Comparison of ENCODE assay signal across 8 cellular contexts in the genomic region with DNA sequence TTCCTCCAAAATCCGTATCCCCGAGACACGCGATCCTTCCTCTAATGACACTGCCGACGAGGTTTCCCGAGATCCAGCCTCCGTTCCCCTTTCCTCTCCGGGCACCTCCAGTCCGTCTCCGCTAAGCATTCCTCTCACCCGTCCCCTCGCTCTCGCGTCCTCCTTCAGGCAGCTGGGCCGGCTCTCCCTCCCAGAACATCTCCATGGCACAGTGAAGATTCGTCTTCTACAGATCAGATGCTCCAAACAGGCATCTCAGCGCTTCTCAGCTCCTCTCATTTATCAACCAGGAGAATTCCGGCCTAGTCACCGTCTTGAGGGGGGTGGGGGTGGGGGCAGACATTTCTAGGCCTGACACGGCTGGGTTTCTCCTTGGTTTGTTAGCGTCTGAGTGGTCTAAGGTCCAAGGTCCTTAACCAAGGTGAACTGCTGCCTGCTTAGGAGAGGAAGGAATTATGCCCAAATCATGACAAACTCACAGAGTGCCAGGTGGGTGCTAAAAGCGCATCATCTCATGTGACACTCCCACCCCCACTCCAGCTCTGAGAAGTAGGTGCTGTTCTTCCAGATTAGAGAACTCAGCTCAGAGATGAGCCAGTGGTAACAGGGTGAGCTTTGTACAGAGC. TPM values are rescaled to one million over a fixed set of nuclear protein-coding genes. Genes with fewer than 3 reads are reported as not detected.
A peak's percentile ranks its signal among the peaks of the same experiment; 100 is the strongest.
DNase-seq lines count a peak whose midpoint lies in the region; ATAC-seq, FAIRE-seq and TF ChIP-seq lines count a peak whose summit lies in the region.

A gene (minus strand): TSS at position 457 of the 626 bp plus-strand sequence. CDS start 7,976 bp downstream, outside the sequence.

- H3K4me1 Mint-ChIP-seq in H9, result peaks cover 37 to 39% of the 10 kb centered on the region in 2 experiments
- peaks cover 12% of the 10 kb centered on the region for H3K4me1 Mint-ChIP-seq in activated T-helper 1 cell treated with anti-CD3 and anti-CD28 coated beads, Interleukin-12 subunit alpha, Interleukin-12 subunit beta, Interleukin-2, Interleukin-4 antibody, amounts not matched to agents 30 ng/mL and 10 ng/mL and 1 ng/mL, durations not matched to agents 14 hours and 24 hours and 36 hours (ENCODE audit: low read depth)

- H3K23me2 ChIP-seq in H9 (ENCODE audit: insufficient read length, low read depth, low read length, poor library complexity, severe bottlenecking), result peaks cover 13% of the 10 kb centered on the region

- no peak within 1 kb of the TSS for H4K91ac ChIP-seq in H9 (ENCODE audit: insufficient read length, low read depth, low read length)

- no peaks in the 10 kb centered on the region for H3K79me1 ChIP-seq in H9 (ENCODE audit: insufficient read depth, low read depth, low read length, poor library complexity, severe bottlenecking)

- H3K27me3 ChIP-seq in H9 (ENCODE audit: insufficient read depth, low read length), result peaks cover 6% of the 10 kb centered on the region; the same call in 1 of the 2 replicates

- no peaks in the 10 kb centered on the region for H3K79me2 ChIP-seq in H9 (ENCODE audit: insufficient read depth, low read length)

- H3K27ac ChIP-seq in H9 (ENCODE audit: insufficient read length, low read depth, low read length), result no peak within 1 kb of the TSS

- CTCF ChIA-PET in AG04449 (lab: Yijun Ruan, JAX), result interaction anchor here (1.3 to 1.7 kb wide), 2 partner anchors 10 to 33 kb away, joined by 3 to 5 read pairs; no protein-coding TSS in a partner anchor

- H3K56ac ChIP-seq in H9 (ENCODE audit: insufficient read length, low read depth, low read length), result no peak within 1 kb of the TSS

- peak within 1 kb of the TSS; percentile 41 for H3K18ac ChIP-seq in H9 (ENCODE audit: insufficient read length, low read depth, low read length)

- peak within 1 kb of the TSS; percentile 87 for H3K4me2 ChIP-seq in H9 (ENCODE audit: insufficient read depth, insufficient read length, low read length)

- no peak within 1 kb of the TSS for H2AK5ac ChIP-seq in H9 (ENCODE audit: insufficient read length, low read length)

- H4K8ac ChIP-seq in H9 (replicated peaks; ENCODE audit: insufficient read length, low read depth, low read length), result no peak within 1 kb of the TSS

- WGBS in H9 (ENCODE audit: extremely low coverage, insufficient read length, low lambda C conversion rate), result no CpG with 5 or more reads among the region's 23 CpGs

- H3K4ac ChIP-seq in H9 (ENCODE audit: low read depth, low read length), result no peak within 1 kb of the TSS

- no peak within 1 kb of the TSS for H2BK12ac ChIP-seq in H9 (ENCODE audit: insufficient read length, low read depth, low read length)

- FAIRE-seq in HTR-8/SVneo (lab: Jason Lieb, UNC), result no peak

- peak within 1 kb of the TSS; percentile 27; the same call in 1 of the 2 replicates for H3K14ac ChIP-seq in H9 (ENCODE audit: insufficient read depth, low read length)

- H3K9ac ChIP-seq in H9 (ENCODE audit: extremely low read depth, insufficient read length, low read length), result no peak within 1 kb of the TSS

- H3T11ph ChIP-seq in H9 (ENCODE audit: low read length), result no peak within 1 kb of the TSS

- no peak within 1 kb of the TSS for H2BK15ac ChIP-seq in H9 (ENCODE audit: low read depth, low read length)

- no peak within 1 kb of the TSS for H2BK20ac ChIP-seq in H9 (ENCODE audit: low read depth, low read length, poor library complexity, severe bottlenecking)

- H3K27ac Mint-ChIP-seq in H9, result peak within 1 kb of the TSS in 2 of 3 experiments; percentile 51 to 73; a peak in 4 of 7 replicates
- peak within 1 kb of the TSS; percentile 32 for H3K27ac Mint-ChIP-seq in activated T-helper 1 cell treated with anti-CD3 and anti-CD28 coated beads, Interleukin-12 subunit alpha, Interleukin-12 subunit beta, Interleukin-2, Interleukin-4 antibody, amounts not matched to agents 30 ng/mL and 10 ng/mL and 1 ng/mL, durations not matched to agents 14 hours and 24 hours and 36 hours

- no peak for TF ChIP-seq CTCF in AG04449 (IDR thresholded peaks at IDR 0.05; ENCODE audit: insufficient read depth, low read length, missing control alignments)
- no peak for TF ChIP-seq CTCF in H9 (conservative IDR thresholded peaks at IDR 0.05)

- peak within 1 kb of the TSS; percentile 79 to 87 for H3K4me3 Mint-ChIP-seq in H9
- peak within 1 kb of the TSS; percentile 79 for H3K4me3 Mint-ChIP-seq in activated T-helper 1 cell treated with anti-CD3 and anti-CD28 coated beads, Interleukin-12 subunit alpha, Interleukin-12 subunit beta, Interleukin-2, Interleukin-4 antibody, amounts not matched to agents 30 ng/mL and 10 ng/mL and 1 ng/mL, durations not matched to agents 14 hours and 24 hours and 36 hours

- H3K9me3 Mint-ChIP-seq in H9, result no peaks in the 10 kb centered on the region
- no peaks in the 10 kb centered on the region for H3K9me3 Mint-ChIP-seq in activated T-helper 1 cell treated with anti-CD3 and anti-CD28 coated beads, Interleukin-12 subunit alpha, Interleukin-12 subunit beta, Interleukin-2, Interleukin-4 antibody, amounts not matched to agents 30 ng/mL and 10 ng/mL and 1 ng/mL, durations not matched to agents 14 hours and 24 hours and 36 hours

- POLR2A ChIA-PET in AG04449 (lab: Yijun Ruan, JAX), result interaction anchor here (0.6 to 0.7 kb wide), 2 partner anchors 69 to 359 kb away, joined by 3 read pairs; no protein-coding TSS in a partner anchor

- H2AFZ ChIP-seq in H9 (ENCODE audit: low read length), result no peak within 1 kb of the TSS

- no peak within 1 kb of the TSS for H3K23ac ChIP-seq in H9 (ENCODE audit: insufficient read length, low read depth, low read length)

- no peak within 1 kb of the TSS for H4K5ac ChIP-seq in H9 (ENCODE audit: insufficient read length, low read depth, low read length)

- no peak within 1 kb of the TSS for H2BK5ac ChIP-seq in H9 (ENCODE audit: insufficient read length, low read length)

- peaks cover 3% of the 10 kb centered on the region; the same call in 1 of the 2 replicates for H3K4me1 ChIP-seq in H9 (ENCODE audit: insufficient read depth, low read length)

- no peaks in the 10 kb centered on the region for H4K20me1 ChIP-seq in H9 (ENCODE audit: control insufficient read depth, insufficient read depth, insufficient read length)

- DNase-seq in AG04449 (ENCODE audit: low read depth, low spot score), result no peak
- peak; percentile 61 for DNase-seq in H9
- DNase-seq in activated T-helper 1 cell treated with anti-CD3 and anti-CD28 coated beads, Interleukin-12 subunit alpha, Interleukin-12 subunit beta, Interleukin-2, Interleukin-4 antibody, amounts not matched to agents 30 ng/mL and 10 ng/mL and 1 ng/mL, durations not matched to agents 14 hours and 24 hours and 36 hours (ENCODE audit: low spot score), result no peak
- peak; percentile 37 for DNase-seq in hepatic stellate cell (ENCODE audit: low spot score)
- peak; percentile 82 for DNase-seq in retina
- no peak for DNase-seq in activated CD4-positive, alpha-beta T cell treated with anti-CD3 and anti-CD28 coated beads, Interleukin-2, amount 50 U/mL, for 48 hours
- no peak for DNase-seq in HTR-8/SVneo (ENCODE audit: insufficient read length, low spot score)

- H2BK120ac ChIP-seq in H9 (ENCODE audit: low read depth, low read length, poor library complexity, severe bottlenecking), result no peak within 1 kb of the TSS

- H3K36me3 Mint-ChIP-seq in H9 (ENCODE audit: insufficient read depth in 1 of 3, low read depth in 3 of 3), result peaks cover 3 to 16% (median 16%) of the 10 kb centered on the region in 3 experiments; a peak in 6 of 7 replicates
- peaks cover 3% of the 10 kb centered on the region for H3K36me3 Mint-ChIP-seq in activated T-helper 1 cell treated with anti-CD3 and anti-CD28 coated beads, Interleukin-12 subunit alpha, Interleukin-12 subunit beta, Interleukin-2, Interleukin-4 antibody, amounts not matched to agents 30 ng/mL and 10 ng/mL and 1 ng/mL, durations not matched to agents 14 hours and 24 hours and 36 hours (ENCODE audit: low read depth)

- peaks cover 60% of the 10 kb centered on the region for H3K27me3 Mint-ChIP-seq in H9 (ENCODE audit: low read depth)
- H3K27me3 Mint-ChIP-seq in activated T-helper 1 cell treated with anti-CD3 and anti-CD28 coated beads, Interleukin-12 subunit alpha, Interleukin-12 subunit beta, Interleukin-2, Interleukin-4 antibody, amounts not matched to agents 30 ng/mL and 10 ng/mL and 1 ng/mL, durations not matched to agents 14 hours and 24 hours and 36 hours (ENCODE audit: insufficient read depth), result peaks cover 61% of the 10 kb centered on the region

- intact Hi-C loops in activated T-helper 1 cell treated with anti-CD3 and anti-CD28 coated beads, Interleukin-12 subunit alpha, Interleukin-12 subunit beta, Interleukin-2, Interleukin-4 antibody, amounts not matched to agents 30 ng/mL and 10 ng/mL and 1 ng/mL, durations not matched to agents 14 hours and 24 hours and 36 hours (cut with micrococcal nuclease), result no loop called here

- no peak for ATAC-seq in HG03432 (IDR thresholded peaks at IDR 0.05; ENCODE audit: unreplicated experiment)

- H3K9me3 ChIP-seq in H9 (ENCODE audit: control insufficient read depth, low read depth, low read length), result no peaks in the 10 kb centered on the region

- peak within 1 kb of the TSS; percentile 32 for H3K4me3 ChIP-seq in AG04449 (ENCODE audit: low read depth, low read length)

RNA-seq across cellular contexts. Expression of the gene that starts here (rescaled TPM):
- 80.4 and 84.8 TPM in 2 replicates for total RNA-seq in H9 (2021)
- total RNA-seq in activated T-helper 1 cell treated with anti-CD3 and anti-CD28 coated beads, Interleukin-12 subunit alpha, Interleukin-12 subunit beta, Interleukin-2, Interleukin-4 antibody, amounts not matched to agents 30 ng/mL and 10 ng/mL and 1 ng/mL, durations not matched to agents 14 hours and 24 hours and 36 hours, result 0.91 and 1.1 TPM in 2 replicates

Comparison
In these comparisons a context has a peak if more than half of its experiments do, and no peak if none do; other contexts are left out.
1. RNA of the gene that starts here (total RNA-seq): 80.4 to 84.8 TPM in H9; 0.91 to 1.1 TPM in activated T-helper 1 cell treated with anti-CD3 and anti-CD28 coated beads, Interleukin-12 subunit alpha, Interleukin-12 subunit beta, Interleukin-2, Interleukin-4 antibody, amounts not matched to agents 30 ng/mL and 10 ng/mL and 1 ng/mL, durations not matched to agents 14 hours and 24 hours and 36 hours; every median in the first group is over 10 times any median in the second.
2. DNase-seq: peak in H9 (single experiment), hepatic stellate cell (single experiment) and retina (single experiment); none in AG04449 (single experiment), activated T-helper 1 cell treated with anti-CD3 and anti-CD28 coated beads, Interleukin-12 subunit alpha, Interleukin-12 subunit beta, Interleukin-2, Interleukin-4 antibody, amounts not matched to agents 30 ng/mL and 10 ng/mL and 1 ng/mL, durations not matched to agents 14 hours and 24 hours and 36 hours (single experiment), activated CD4-positive, alpha-beta T cell treated with anti-CD3 and anti-CD28 coated beads, Interleukin-2, amount 50 U/mL, for 48 hours (0 of 2) and HTR-8/SVneo (single experiment).